Comparison of ENCODE assay signal across 7 cellular contexts in the genomic region with DNA sequence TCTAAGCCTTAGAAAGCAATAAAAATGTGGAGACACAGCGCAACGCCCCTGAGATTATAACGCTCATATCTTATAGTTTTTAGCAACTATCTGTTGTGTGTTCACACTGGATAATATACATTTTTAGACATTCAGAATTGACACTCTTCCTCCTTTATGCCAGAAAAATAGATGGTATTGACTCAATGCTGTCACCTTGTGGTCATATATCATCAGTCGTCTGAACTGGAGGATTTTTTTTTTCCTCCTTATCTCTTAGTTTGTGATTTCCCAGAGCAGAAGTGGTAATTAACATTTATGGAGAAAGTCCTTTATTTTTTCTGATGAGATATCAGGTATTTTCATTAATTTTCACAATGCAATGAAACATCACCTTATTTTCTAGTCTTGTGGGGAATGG.
A peak's percentile ranks its signal among the peaks of the same experiment; 100 is the strongest.
DNase-seq lines count a peak whose midpoint lies in the region; ATAC-seq, FAIRE-seq and TF ChIP-seq lines count a peak whose summit lies in the region.

No MANE protein-coding gene starts in this region.

- no peak for ATAC-seq in natural killer cell treated with Interleukin-12 subunit alpha and Interleukin-12 subunit beta and Interleukin-15 and Interleukin-18, amount 100 ng/mL, for 72 hours

- CTCF ChIA-PET in activated CD4-positive, alpha-beta memory T cell treated with anti-CD3 and anti-CD28 coated beads, Interleukin-2, amount 10 ng/mL, durations not matched to agents 7 days and 5 days (lab: Charles Lee), result no interaction called here

- POLR2A ChIA-PET in activated CD4-positive, alpha-beta memory T cell treated with anti-CD3 and anti-CD28 coated beads, Interleukin-2, amount 10 ng/mL, durations not matched to agents 7 days and 5 days (lab: Charles Lee), result no interaction called here

- TF ChIP-seq CTCF in dorsolateral prefrontal cortex (IDR thresholded peaks at IDR 0.05 in 54 of 56, conservative IDR thresholded peaks at IDR 0.05 in 2 of 56; ENCODE audit: low read depth in 1 of 56, partially characterized antibody in 56 of 56), result peak; percentile 35 to 72 (median 60)
- TF ChIP-seq CTCF in osteocyte (IDR thresholded peaks at IDR 0.05), result peak; percentile 54

- H3K4me1 Mint-ChIP-seq in osteocyte (ENCODE audit: unreplicated experiment), result no peaks in the 10 kb centered on the region
- H3K4me1 Mint-ChIP-seq in natural killer cell treated with Interleukin-12 subunit alpha and Interleukin-12 subunit beta and Interleukin-15 and Interleukin-18, amount 100 ng/mL, for 72 hours (ENCODE audit: low read depth in 2 of 2), result no peaks in the 10 kb centered on the region
- H3K4me1 Mint-ChIP-seq in activated CD4-positive, alpha-beta memory T cell treated with anti-CD3 and anti-CD28 coated beads, Interleukin-2, amount 10 ng/mL, durations not matched to agents 7 days and 5 days, result no peaks in the 10 kb centered on the region

- no peak overlapping the region for H3K4me3 ChIP-seq in dorsolateral prefrontal cortex

- H3K4me3 Mint-ChIP-seq in osteocyte (ENCODE audit: unreplicated experiment), result no peak overlapping the region
- H3K4me3 Mint-ChIP-seq in natural killer cell treated with Interleukin-12 subunit alpha and Interleukin-12 subunit beta and Interleukin-15 and Interleukin-18, amount 100 ng/mL, for 72 hours, result no peak overlapping the region
- H3K4me3 Mint-ChIP-seq in activated CD4-positive, alpha-beta memory T cell treated with anti-CD3 and anti-CD28 coated beads, Interleukin-2, amount 10 ng/mL, durations not matched to agents 7 days and 5 days, result no peak overlapping the region

- H3K27ac Mint-ChIP-seq in osteocyte (ENCODE audit: unreplicated experiment), result no peak overlapping the region
- no peak overlapping the region for H3K27ac Mint-ChIP-seq in natural killer cell treated with Interleukin-12 subunit alpha and Interleukin-12 subunit beta and Interleukin-15 and Interleukin-18, amount 100 ng/mL, for 72 hours
- no peak overlapping the region for H3K27ac Mint-ChIP-seq in activated CD4-positive, alpha-beta memory T cell treated with anti-CD3 and anti-CD28 coated beads, Interleukin-2, amount 10 ng/mL, durations not matched to agents 7 days and 5 days

- peaks cover 6% of the 10 kb centered on the region for H3K27me3 Mint-ChIP-seq in osteocyte (ENCODE audit: unreplicated experiment)
- H3K27me3 Mint-ChIP-seq in natural killer cell treated with Interleukin-12 subunit alpha and Interleukin-12 subunit beta and Interleukin-15 and Interleukin-18, amount 100 ng/mL, for 72 hours, result peaks cover 0 to 2% of the 10 kb centered on the region in 2 donors
- peaks cover 2% of the 10 kb centered on the region for H3K27me3 Mint-ChIP-seq in activated CD4-positive, alpha-beta memory T cell treated with anti-CD3 and anti-CD28 coated beads, Interleukin-2, amount 10 ng/mL, durations not matched to agents 7 days and 5 days

- no peaks in the 10 kb centered on the region for H3K36me3 Mint-ChIP-seq in osteocyte (ENCODE audit: unreplicated experiment)
- H3K36me3 Mint-ChIP-seq in natural killer cell treated with Interleukin-12 subunit alpha and Interleukin-12 subunit beta and Interleukin-15 and Interleukin-18, amount 100 ng/mL, for 72 hours, result no peaks in the 10 kb centered on the region
- no peaks in the 10 kb centered on the region for H3K36me3 Mint-ChIP-seq in activated CD4-positive, alpha-beta memory T cell treated with anti-CD3 and anti-CD28 coated beads, Interleukin-2, amount 10 ng/mL, durations not matched to agents 7 days and 5 days (ENCODE audit: low read depth)

- FAIRE-seq in GM18507 (lab: Jason Lieb, UNC), result peak; percentile 31

- no peak for DNase-seq in GM18507 (ENCODE audit: extremely low spot score, insufficient read length, low read depth)
- peak; percentile 12 for DNase-seq in MV-4-11 (lab: John Stamatoyannopoulos, UW)
- no peak for DNase-seq in dorsolateral prefrontal cortex
- DNase-seq in osteocyte (ENCODE audit: extremely low spot score, unreplicated experiment), result no peak
- DNase-seq in NCI-H510A treated with DMSO at 0.1 percent for 48 hours (lab: John Stamatoyannopoulos, UW), result no peak
- DNase-seq in natural killer cell treated with Interleukin-12 subunit alpha and Interleukin-12 subunit beta and Interleukin-15 and Interleukin-18, amount 100 ng/mL, for 72 hours (ENCODE audit: low spot score), result no peak
- DNase-seq in activated CD4-positive, alpha-beta memory T cell treated with anti-CD3 and anti-CD28 coated beads, Interleukin-2, amount 10 ng/mL, durations not matched to agents 7 days and 5 days, result no peak

- peaks cover 0 to 14% (median 0%) of the 10 kb centered on the region in 45 donors for H3K27me3 ChIP-seq in dorsolateral prefrontal cortex

- intact Hi-C loops in dorsolateral prefrontal cortex (cut with DNase I), result no loop called here

- H3K9me3 Mint-ChIP-seq in osteocyte (ENCODE audit: unreplicated experiment), result no peaks in the 10 kb centered on the region
- no peaks in the 10 kb centered on the region for H3K9me3 Mint-ChIP-seq in natural killer cell treated with Interleukin-12 subunit alpha and Interleukin-12 subunit beta and Interleukin-15 and Interleukin-18, amount 100 ng/mL, for 72 hours
- H3K9me3 Mint-ChIP-seq in activated CD4-positive, alpha-beta memory T cell treated with anti-CD3 and anti-CD28 coated beads, Interleukin-2, amount 10 ng/mL, durations not matched to agents 7 days and 5 days, result no peaks in the 10 kb centered on the region

- H3K27ac ChIP-seq in dorsolateral prefrontal cortex, result no peak overlapping the region
